ENCODE assay signal across 9 cellular contexts in the genomic region with DNA sequence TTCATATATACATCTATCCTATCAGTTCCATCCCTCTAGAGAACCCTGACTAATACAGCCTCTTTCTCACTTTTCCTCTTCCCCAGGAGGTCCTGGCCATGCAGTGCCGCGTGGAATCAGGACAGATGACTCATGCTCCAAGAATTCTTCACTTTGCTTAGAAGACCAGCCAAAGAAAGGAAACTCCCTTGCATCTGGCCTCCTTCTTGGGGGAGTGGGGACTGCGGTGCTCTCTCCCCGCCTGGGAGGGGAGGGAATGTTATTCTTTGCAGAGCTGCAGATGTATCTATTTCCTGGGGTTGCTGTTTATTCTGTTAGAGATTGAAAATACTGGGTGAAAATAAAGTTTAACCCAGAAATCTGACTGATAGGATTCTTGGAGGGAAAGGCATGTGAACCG.
DNase-seq lines count a peak whose midpoint lies in the region; ATAC-seq and TF ChIP-seq lines count a peak whose summit lies in the region.
"Had no signal": no experiment of that assay in that cellular context is flagged by ENCODE, and none has a peak within 500 bp of the region (broad histone marks: within the 10 kb centered on the region; RNA-seq: fewer than 3 reads in every experiment).

No MANE protein-coding gene starts in this region.

- H3K4me2 ChIP-seq in GM23338 = no peak overlapping the region

- WGBS in heart left ventricle, 4 donors = 34 to 51% (median 39%) methylated on average over 5 of the region's 5 CpGs

- intact Hi-C loops in heart left ventricle (cut with DNase I) = no loop called here

- H3K9me2 ChIP-seq in GM23338 (ENCODE audit: insufficient read depth) = peaks cover 14% of the 10 kb centered on the region; the same call in 1 of the 2 replicates

- H3K4me1 ChIP-seq in GM23338 (ENCODE audit: insufficient read depth) = no peaks in the 10 kb centered on the region
- peaks cover 0 to 30% (median 18%) of the 10 kb centered on the region in 12 donors for H3K4me1 ChIP-seq in heart left ventricle

- H3K27me3 Mint-ChIP-seq in GM23338 (ENCODE audit: insufficient read depth, low read depth, poor library complexity) = peaks cover 8% of the 10 kb centered on the region
- H3K27me3 Mint-ChIP-seq in activated T-helper 17 cell treated with anti-CD3 and anti-CD28 coated beads, Interleukin-2, amount 50 U/mL, for 72 hours = peaks cover 36% of the 10 kb centered on the region

- H4K20me1 ChIP-seq in GM23338 (replicated peaks; ENCODE audit: insufficient read depth) = no peaks in the 10 kb centered on the region

- no peak overlapping the region for H3K4me3 Mint-ChIP-seq in GM23338
- no peak overlapping the region for H3K4me3 Mint-ChIP-seq in activated T-helper 17 cell treated with anti-CD3 and anti-CD28 coated beads, Interleukin-2, amount 50 U/mL, for 72 hours
- H3K4me3 Mint-ChIP-seq: activated naive CD4-positive, alpha-beta T cell treated with anti-CD3 and anti-CD28 coated beads for 36 hours had no signal

- H2AFZ ChIP-seq in GM23338 = no peak overlapping the region

- peak; percentile 68 for DNase-seq in GM23338 (ENCODE audit: low spot score)
- peak; percentile 64 for DNase-seq in SW480 (ENCODE audit: low spot score)
- DNase-seq in heart left ventricle = peak in 3 of 5 donors; percentile 46 to 57 (median 56)
- peak; percentile 32 for DNase-seq in putamen (ENCODE audit: low spot score)
- no peak for DNase-seq in activated naive CD4-positive, alpha-beta T cell (lab: John Stamatoyannopoulos, UW)
- no peak for DNase-seq in stimulated activated CD4-positive, alpha-beta T cell treated with anti-CD3 and anti-CD28 coated beads, Interleukin-4, amount 100 ng/mL, for 1 hour
- no peak for DNase-seq in NCI-H2171 treated with DMSO at 0.1 percent for 48 hours (lab: John Stamatoyannopoulos, UW)
- DNase-seq: activated naive CD4-positive, alpha-beta T cell treated with anti-CD3 and anti-CD28 coated beads for 36 hours had no signal

- H3K79me2 ChIP-seq in GM23338 (replicated peaks; ENCODE audit: insufficient read depth) = no peaks in the 10 kb centered on the region

- H3F3A ChIP-seq in GM23338 (replicated peaks; ENCODE audit: low read depth) = no peaks in the 10 kb centered on the region

- H3K4me3 ChIP-seq in GM23338 = no peak overlapping the region
- H3K4me3 ChIP-seq in heart left ventricle = no peak overlapping the region

- H3K9me3 Mint-ChIP-seq in GM23338 = no peaks in the 10 kb centered on the region
- H3K9me3 Mint-ChIP-seq in activated T-helper 17 cell treated with anti-CD3 and anti-CD28 coated beads, Interleukin-2, amount 50 U/mL, for 72 hours = no peaks in the 10 kb centered on the region
- H3K9me3 Mint-ChIP-seq: activated naive CD4-positive, alpha-beta T cell treated with anti-CD3 and anti-CD28 coated beads for 36 hours had no signal

- peaks cover 12% of the 10 kb centered on the region; the same call in 2 of the 3 replicates for H3K4me1 Mint-ChIP-seq in GM23338
- H3K4me1 Mint-ChIP-seq in activated T-helper 17 cell treated with anti-CD3 and anti-CD28 coated beads, Interleukin-2, amount 50 U/mL, for 72 hours = no peaks in the 10 kb centered on the region

- TF ChIP-seq POLR2A in heart left ventricle (IDR thresholded peaks at IDR 0.05) = no peak

- no peak for TF ChIP-seq CTCF in GM23338 (conservative IDR thresholded peaks at IDR 0.05; ENCODE audit: low read depth in 2 of 2)
- TF ChIP-seq CTCF in heart left ventricle (IDR thresholded peaks at IDR 0.05) = no peak

- no peaks in the 10 kb centered on the region for H3K36me3 Mint-ChIP-seq in GM23338 (ENCODE audit: low read depth)
- no peaks in the 10 kb centered on the region for H3K36me3 Mint-ChIP-seq in activated T-helper 17 cell treated with anti-CD3 and anti-CD28 coated beads, Interleukin-2, amount 50 U/mL, for 72 hours (ENCODE audit: low read depth)

- peak; percentile 79 for ATAC-seq in GM23338
- ATAC-seq in heart left ventricle = peak; percentile 43 to 93 (median 91)
- ATAC-seq in activated T-helper 17 cell treated with anti-CD3 and anti-CD28 coated beads, Interleukin-2, amount 50 U/mL, for 72 hours (replicated peaks) = no peak

- H3K9me3 ChIP-seq in heart left ventricle = no peaks in the 10 kb centered on the region

- H3K27ac ChIP-seq in GM23338 (ENCODE audit: low read depth) (no peak overlapping the region), heart left ventricle (peak overlapping the region in 1 of 12 donors; percentile 11)

- no peak overlapping the region for H3K27ac Mint-ChIP-seq in GM23338
- no peak overlapping the region for H3K27ac Mint-ChIP-seq in activated T-helper 17 cell treated with anti-CD3 and anti-CD28 coated beads, Interleukin-2, amount 50 U/mL, for 72 hours
- H3K27ac Mint-ChIP-seq: activated naive CD4-positive, alpha-beta T cell treated with anti-CD3 and anti-CD28 coated beads for 36 hours had no signal

- H3K27me3 ChIP-seq in GM23338 (ENCODE audit: insufficient read depth) (no peaks in the 10 kb centered on the region), heart left ventricle (no peaks in the 10 kb centered on the region)

- H3K36me3 ChIP-seq in GM23338 (ENCODE audit: insufficient read depth) (no peaks in the 10 kb centered on the region), heart left ventricle (no peaks in the 10 kb centered on the region)

TF ChIP-seq in GM23338, 12 proteins besides CTCF, POLR2A, EP300 and RAD21:
- TF ChIP-seq, protein P1, sequence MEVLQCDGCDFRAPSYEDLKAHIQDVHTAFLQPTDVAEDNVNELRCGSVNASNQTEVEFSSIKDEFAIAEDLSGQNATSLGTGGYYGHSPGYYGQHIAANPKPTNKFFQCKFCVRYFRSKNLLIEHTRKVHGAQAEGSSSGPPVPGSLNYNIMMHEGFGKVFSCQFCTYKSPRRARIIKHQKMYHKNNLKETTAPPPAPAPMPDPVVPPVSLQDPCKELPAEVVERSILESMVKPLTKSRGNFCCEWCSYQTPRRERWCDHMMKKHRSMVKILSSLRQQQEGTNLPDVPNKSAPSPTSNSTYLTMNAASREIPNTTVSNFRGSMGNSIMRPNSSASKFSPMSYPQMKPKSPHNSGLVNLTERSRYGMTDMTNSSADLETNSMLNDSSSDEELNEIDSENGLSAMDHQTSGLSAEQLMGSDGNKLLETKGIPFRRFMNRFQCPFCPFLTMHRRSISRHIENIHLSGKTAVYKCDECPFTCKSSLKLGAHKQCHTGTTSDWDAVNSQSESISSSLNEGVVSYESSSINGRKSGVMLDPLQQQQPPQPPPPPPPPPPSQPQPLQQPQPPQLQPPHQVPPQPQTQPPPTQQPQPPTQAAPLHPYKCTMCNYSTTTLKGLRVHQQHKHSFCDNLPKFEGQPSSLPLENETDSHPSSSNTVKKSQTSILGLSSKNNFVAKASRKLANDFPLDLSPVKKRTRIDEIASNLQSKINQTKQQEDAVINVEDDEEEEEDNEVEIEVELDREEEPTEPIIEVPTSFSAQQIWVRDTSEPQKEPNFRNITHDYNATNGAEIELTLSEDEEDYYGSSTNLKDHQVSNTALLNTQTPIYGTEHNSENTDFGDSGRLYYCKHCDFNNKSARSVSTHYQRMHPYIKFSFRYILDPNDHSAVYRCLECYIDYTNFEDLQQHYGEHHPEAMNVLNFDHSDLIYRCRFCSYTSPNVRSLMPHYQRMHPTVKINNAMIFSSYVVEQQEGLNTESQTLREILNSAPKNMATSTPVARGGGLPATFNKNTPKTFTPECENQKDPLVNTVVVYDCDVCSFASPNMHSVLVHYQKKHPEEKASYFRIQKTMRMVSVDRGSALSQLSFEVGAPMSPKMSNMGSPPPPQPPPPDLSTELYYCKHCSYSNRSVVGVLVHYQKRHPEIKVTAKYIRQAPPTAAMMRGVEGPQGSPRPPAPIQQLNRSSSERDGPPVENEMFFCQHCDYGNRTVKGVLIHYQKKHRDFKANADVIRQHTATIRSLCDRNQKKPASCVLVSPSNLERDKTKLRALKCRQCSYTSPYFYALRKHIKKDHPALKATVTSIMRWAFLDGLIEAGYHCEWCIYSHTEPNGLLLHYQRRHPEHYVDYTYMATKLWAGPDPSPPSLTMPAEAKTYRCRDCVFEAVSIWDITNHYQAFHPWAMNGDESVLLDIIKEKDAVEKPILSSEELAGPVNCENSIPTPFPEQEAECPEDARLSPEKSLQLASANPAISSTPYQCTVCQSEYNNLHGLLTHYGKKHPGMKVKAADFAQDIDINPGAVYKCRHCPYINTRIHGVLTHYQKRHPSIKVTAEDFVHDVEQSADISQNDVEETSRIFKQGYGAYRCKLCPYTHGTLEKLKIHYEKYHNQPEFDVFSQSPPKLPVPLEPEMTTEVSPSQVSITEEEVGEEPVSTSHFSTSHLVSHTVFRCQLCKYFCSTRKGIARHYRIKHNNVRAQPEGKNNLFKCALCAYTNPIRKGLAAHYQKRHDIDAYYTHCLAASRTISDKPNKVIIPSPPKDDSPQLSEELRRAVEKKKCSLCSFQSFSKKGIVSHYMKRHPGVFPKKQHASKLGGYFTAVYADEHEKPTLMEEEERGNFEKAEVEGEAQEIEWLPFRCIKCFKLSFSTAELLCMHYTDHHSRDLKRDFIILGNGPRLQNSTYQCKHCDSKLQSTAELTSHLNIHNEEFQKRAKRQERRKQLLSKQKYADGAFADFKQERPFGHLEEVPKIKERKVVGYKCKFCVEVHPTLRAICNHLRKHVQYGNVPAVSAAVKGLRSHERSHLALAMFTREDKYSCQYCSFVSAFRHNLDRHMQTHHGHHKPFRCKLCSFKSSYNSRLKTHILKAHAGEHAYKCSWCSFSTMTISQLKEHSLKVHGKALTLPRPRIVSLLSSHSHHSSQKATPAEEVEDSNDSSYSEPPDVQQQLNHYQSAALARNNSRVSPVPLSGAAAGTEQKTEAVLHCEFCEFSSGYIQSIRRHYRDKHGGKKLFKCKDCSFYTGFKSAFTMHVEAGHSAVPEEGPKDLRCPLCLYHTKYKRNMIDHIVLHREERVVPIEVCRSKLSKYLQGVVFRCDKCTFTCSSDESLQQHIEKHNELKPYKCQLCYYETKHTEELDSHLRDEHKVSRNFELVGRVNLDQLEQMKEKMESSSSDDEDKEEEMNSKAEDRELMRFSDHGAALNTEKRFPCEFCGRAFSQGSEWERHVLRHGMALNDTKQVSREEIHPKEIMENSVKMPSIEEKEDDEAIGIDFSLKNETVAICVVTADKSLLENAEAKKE (CRISPR knock-in tag; IDR thresholded peaks at IDR 0.05) = peak; percentile 68
- TF ChIP-seq, protein P2, sequence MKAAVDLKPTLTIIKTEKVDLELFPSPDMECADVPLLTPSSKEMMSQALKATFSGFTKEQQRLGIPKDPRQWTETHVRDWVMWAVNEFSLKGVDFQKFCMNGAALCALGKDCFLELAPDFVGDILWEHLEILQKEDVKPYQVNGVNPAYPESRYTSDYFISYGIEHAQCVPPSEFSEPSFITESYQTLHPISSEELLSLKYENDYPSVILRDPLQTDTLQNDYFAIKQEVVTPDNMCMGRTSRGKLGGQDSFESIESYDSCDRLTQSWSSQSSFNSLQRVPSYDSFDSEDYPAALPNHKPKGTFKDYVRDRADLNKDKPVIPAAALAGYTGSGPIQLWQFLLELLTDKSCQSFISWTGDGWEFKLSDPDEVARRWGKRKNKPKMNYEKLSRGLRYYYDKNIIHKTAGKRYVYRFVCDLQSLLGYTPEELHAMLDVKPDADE (IDR thresholded peaks at IDR 0.05) = no peak
- TF ChIP-seq ZNF114 (CRISPR knock-in tag; IDR thresholded peaks at IDR 0.05) (no peak), NANOG (IDR thresholded peaks at IDR 0.05; ENCODE audit: borderline replicate concordance) (no peak)

Comparison
In these comparisons a context has a peak if more than half of its experiments do, and no peak if none do; other contexts are left out.
1. DNase-seq: peak in GM23338 (single experiment), SW480 (single experiment), heart left ventricle (3 of 5) and putamen (single experiment); none in activated naive CD4-positive, alpha-beta T cell (0 of 4), stimulated activated CD4-positive, alpha-beta T cell treated with anti-CD3 and anti-CD28 coated beads, Interleukin-4, amount 100 ng/mL, for 1 hour (single experiment) and NCI-H2171 treated with DMSO at 0.1 percent for 48 hours (single experiment).